20 cellular contexts compared by ENCODE assay signal in the genomic region with DNA sequence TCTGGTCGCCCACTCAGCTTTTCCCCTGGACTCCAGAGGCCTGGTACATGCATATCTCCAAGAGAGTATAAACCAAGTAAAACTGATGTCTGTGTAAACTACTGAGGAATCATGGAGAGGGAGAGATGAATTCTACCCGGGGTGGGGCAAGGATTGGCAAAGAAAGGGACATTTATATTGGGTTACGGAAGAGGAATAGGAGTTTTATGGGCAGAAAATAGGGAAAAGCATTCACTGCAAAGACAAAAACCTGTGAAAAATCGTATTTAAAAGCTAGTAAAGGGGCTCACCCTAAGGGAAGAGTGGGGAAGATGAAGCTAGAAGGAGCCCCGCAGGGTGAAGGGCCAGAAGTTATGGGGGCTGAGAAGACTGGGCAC.
DNase-seq lines count a peak whose midpoint lies in the region; ATAC-seq and TF ChIP-seq lines count a peak whose summit lies in the region.
"Had no signal": no experiment of that assay in that cellular context is flagged by ENCODE, and none has a peak within 500 bp of the region (broad histone marks: within the 10 kb centered on the region; RNA-seq: fewer than 3 reads in every experiment).

No MANE protein-coding gene starts in this region.

- H3K4me3 Mint-ChIP-seq in stimulated activated naive B cell treated with anti-CD40 and anti-IgM and Interleukin-4, amounts not matched to agents 10 μg/mL and 1 μg/mL and 100 μg/mL, for 72 hours = no peak overlapping the region
- H3K4me3 Mint-ChIP-seq: activated CD4-positive, alpha-beta memory T cell treated with anti-CD3 and anti-CD28 coated beads, Interleukin-2, amount 10 ng/mL, durations not matched to agents 7 days and 5 days; activated naive CD4-positive, alpha-beta T cell treated with anti-CD3 and anti-CD28 coated beads, Interleukin-2, amount 10 ng/mL, durations not matched to agents 7 days and 5 days; activated T-cell treated with anti-CD3 and anti-CD28 coated beads, Interleukin-2, amount 50 U/mL, for 24 hours; IgD-negative memory B cell; immature natural killer cell; nephron progenitor cell; T-helper 1 cell treated with Interleukin-12 subunit alpha and Interleukin-12 subunit beta and Interleukin-4 antibody, amounts not matched to agents 30 μg/mL and 1 μg/mL, for 36 hours had no signal

- peak overlapping the region; percentile 83 for H3K9ac ChIP-seq in GM23248
- H3K9ac ChIP-seq in adipocyte (ENCODE audit: low read length) = peak overlapping the region; percentile 69

- H3K4me1 ChIP-seq in GM23248 (ENCODE audit: insufficient read depth) (peaks cover 73% of the 10 kb centered on the region), adipocyte (ENCODE audit: control insufficient read depth, insufficient read depth, low read length) (peaks cover 78% of the 10 kb centered on the region), left lung (peaks cover 11 to 21% of the 10 kb centered on the region in 2 donors)

- no peak for TF ChIP-seq CTCF in left lung (IDR thresholded peaks at IDR 0.05)

- no peaks in the 10 kb centered on the region for H3K27me3 Mint-ChIP-seq in stimulated activated naive B cell treated with anti-CD40 and anti-IgM and Interleukin-4, amounts not matched to agents 10 μg/mL and 1 μg/mL and 100 μg/mL, for 72 hours
- H3K27me3 Mint-ChIP-seq: activated CD4-positive, alpha-beta memory T cell treated with anti-CD3 and anti-CD28 coated beads, Interleukin-2, amount 10 ng/mL, durations not matched to agents 7 days and 5 days; activated T-cell treated with anti-CD3 and anti-CD28 coated beads, Interleukin-2, amount 50 U/mL, for 24 hours had no signal

- H3K4me3 ChIP-seq in GM23248 = peak overlapping the region; percentile 3
- H3K4me3 ChIP-seq in adipocyte (ENCODE audit: low read length) = peak overlapping the region; percentile 52
- H3K4me3 ChIP-seq in left lung = no peak overlapping the region
- H3K4me3 ChIP-seq: psoas muscle had no signal

- peak overlapping the region; percentile 58 for H3K4me2 ChIP-seq in GM23248 (ENCODE audit: unreplicated experiment)

- no peaks in the 10 kb centered on the region for H3K36me3 Mint-ChIP-seq in stimulated activated naive B cell treated with anti-CD40 and anti-IgM and Interleukin-4, amounts not matched to agents 10 μg/mL and 1 μg/mL and 100 μg/mL, for 72 hours
- H3K36me3 Mint-ChIP-seq: activated naive CD4-positive, alpha-beta T cell treated with anti-CD3 and anti-CD28 coated beads, Interleukin-2, amount 10 ng/mL, durations not matched to agents 7 days and 5 days; IgD-negative memory B cell; immature natural killer cell had no signal

- no peaks in the 10 kb centered on the region for H3K79me2 ChIP-seq in GM23248 (ENCODE audit: insufficient read depth)

- TF ChIP-seq POLR2A in erythroblast (IDR thresholded peaks at IDR 0.05; ENCODE audit: low read length) = no peak

- no peaks in the 10 kb centered on the region for H3K36me3 ChIP-seq in GM23248 (ENCODE audit: low read depth)
- H3K36me3 ChIP-seq in adipocyte (ENCODE audit: control insufficient read depth, insufficient read depth, low read length, severe bottlenecking) = no peaks in the 10 kb centered on the region
- no peaks in the 10 kb centered on the region for H3K36me3 ChIP-seq in left lung
- H3K36me3 ChIP-seq: WERI-Rb-1 had no signal

- no peaks in the 10 kb centered on the region for H3K9me3 ChIP-seq in GM23248 (ENCODE audit: low read depth)
- H3K9me3 ChIP-seq in adipocyte (ENCODE audit: control insufficient read depth, low read length) = no peaks in the 10 kb centered on the region
- H3K9me3 ChIP-seq in left lung = no peaks in the 10 kb centered on the region
- H3K9me3 ChIP-seq: psoas muscle had no signal

- no peaks in the 10 kb centered on the region for H3K9me3 Mint-ChIP-seq in stimulated activated naive B cell treated with anti-CD40 and anti-IgM and Interleukin-4, amounts not matched to agents 10 μg/mL and 1 μg/mL and 100 μg/mL, for 72 hours
- H3K9me3 Mint-ChIP-seq: activated CD4-positive, alpha-beta memory T cell treated with anti-CD3 and anti-CD28 coated beads, Interleukin-2, amount 10 ng/mL, durations not matched to agents 7 days and 5 days; activated naive CD4-positive, alpha-beta T cell treated with anti-CD3 and anti-CD28 coated beads, Interleukin-2, amount 10 ng/mL, durations not matched to agents 7 days and 5 days; activated T-cell treated with anti-CD3 and anti-CD28 coated beads, Interleukin-2, amount 50 U/mL, for 24 hours; IgD-negative memory B cell; nephron progenitor cell; T-helper 1 cell treated with Interleukin-12 subunit alpha and Interleukin-12 subunit beta and Interleukin-4 antibody, amounts not matched to agents 30 μg/mL and 1 μg/mL, for 36 hours had no signal

- intact Hi-C loops in left lung (cut with DNase I) = no loop called here

- H3K27ac ChIP-seq in GM23248 (peak overlapping the region; percentile 99), left lung (peak overlapping the region; percentile 14 to 59)
- H3K27ac ChIP-seq: WERI-Rb-1 had no signal

- in situ Hi-C loops in GM23248 (cut with MboI) = loop anchor here (25.0 kb wide), 1 partner anchor 250 kb away; a partner anchor contains a TSS

- peaks cover 0 to 4% of the 10 kb centered on the region in 2 donors for H3K4me1 Mint-ChIP-seq in stimulated activated naive B cell treated with anti-CD40 and anti-IgM and Interleukin-4, amounts not matched to agents 10 μg/mL and 1 μg/mL and 100 μg/mL, for 72 hours
- H3K4me1 Mint-ChIP-seq: activated CD4-positive, alpha-beta memory T cell treated with anti-CD3 and anti-CD28 coated beads, Interleukin-2, amount 10 ng/mL, durations not matched to agents 7 days and 5 days; activated naive CD4-positive, alpha-beta T cell treated with anti-CD3 and anti-CD28 coated beads, Interleukin-2, amount 10 ng/mL, durations not matched to agents 7 days and 5 days; IgD-negative memory B cell; immature natural killer cell had no signal

- WGBS in GM23248 (ENCODE audit: low coverage in 1 of 2, low lambda C conversion rate in 2 of 2, missing lambda C conversion rate in 2 of 2), 2 experiments = 56% methylated on average over 5 of the region's 5 CpGs

- peak overlapping the region; percentile 14; the same call in 1 of the 2 replicates for H2AFZ ChIP-seq in GM23248

- DNase-seq in GM23248 (no peak), adipocyte (ENCODE audit: low read depth) (no peak), left lung (no peak), erythroblast (lab: John Stamatoyannopoulos, UW) (no peak), hypothalamus (lab: John Stamatoyannopoulos, UW) (no peak), DMS53 (lab: John Stamatoyannopoulos, UW) (no peak), SKM-1 treated with dmso at 0.1 percent for 144 hours (lab: John Stamatoyannopoulos, UW; ENCODE audit: unreplicated experiment) (no peak)
- no peak for DNase-seq in stimulated activated naive B cell treated with anti-CD40 and anti-IgM and Interleukin-4, amounts not matched to agents 10 μg/mL and 1 μg/mL and 100 μg/mL, for 72 hours
- DNase-seq: activated CD4-positive, alpha-beta memory T cell treated with anti-CD3 and anti-CD28 coated beads, Interleukin-2, amount 10 ng/mL, durations not matched to agents 7 days and 5 days; activated naive CD4-positive, alpha-beta T cell treated with anti-CD3 and anti-CD28 coated beads, Interleukin-2, amount 10 ng/mL, durations not matched to agents 7 days and 5 days; activated T-cell treated with anti-CD3 and anti-CD28 coated beads, Interleukin-2, amount 50 U/mL, for 24 hours; cortex of kidney; HCEC 1CT; immature natural killer cell; NCI-H187 treated with DMSO at 0.1 percent for 48 hours; nephron progenitor cell; WERI-Rb-1 had no signal

- H3K27me3 ChIP-seq in GM23248 (replicated peaks; ENCODE audit: insufficient read depth) (no peaks in the 10 kb centered on the region), adipocyte (replicated peaks; ENCODE audit: control insufficient read depth, insufficient read depth, low read length) (no peaks in the 10 kb centered on the region), left lung (no peaks in the 10 kb centered on the region)

- H3K9me2 ChIP-seq in GM23248 (ENCODE audit: insufficient read depth) = no peaks in the 10 kb centered on the region

- peaks cover 51% of the 10 kb centered on the region for H3F3A ChIP-seq in GM23248 (ENCODE audit: insufficient read depth)

- peak overlapping the region; percentile 5 for H3K27ac Mint-ChIP-seq in stimulated activated naive B cell treated with anti-CD40 and anti-IgM and Interleukin-4, amounts not matched to agents 10 μg/mL and 1 μg/mL and 100 μg/mL, for 72 hours
- H3K27ac Mint-ChIP-seq: activated CD4-positive, alpha-beta memory T cell treated with anti-CD3 and anti-CD28 coated beads, Interleukin-2, amount 10 ng/mL, durations not matched to agents 7 days and 5 days; activated naive CD4-positive, alpha-beta T cell treated with anti-CD3 and anti-CD28 coated beads, Interleukin-2, amount 10 ng/mL, durations not matched to agents 7 days and 5 days; activated T-cell treated with anti-CD3 and anti-CD28 coated beads, Interleukin-2, amount 50 U/mL, for 24 hours; IgD-negative memory B cell; immature natural killer cell; T-helper 1 cell treated with Interleukin-12 subunit alpha and Interleukin-12 subunit beta and Interleukin-4 antibody, amounts not matched to agents 30 μg/mL and 1 μg/mL, for 36 hours had no signal

- ATAC-seq in left lung = no peak
- ATAC-seq in stimulated activated naive B cell treated with anti-CD40 and anti-IgM and Interleukin-4, amounts not matched to agents 10 μg/mL and 1 μg/mL and 100 μg/mL, for 72 hours (replicated peaks) = no peak

- H4K20me1 ChIP-seq in GM23248 (ENCODE audit: insufficient read depth) = no peaks in the 10 kb centered on the region

Comparison
In these comparisons a context has a peak if more than half of its experiments do, and no peak if none do; other contexts are left out.
1. H3K4me3 ChIP-seq: peak in GM23248 (single experiment) and adipocyte (single experiment); none in left lung (0 of 2).